8 cellular contexts compared by ENCODE assay signal in the genomic region with DNA sequence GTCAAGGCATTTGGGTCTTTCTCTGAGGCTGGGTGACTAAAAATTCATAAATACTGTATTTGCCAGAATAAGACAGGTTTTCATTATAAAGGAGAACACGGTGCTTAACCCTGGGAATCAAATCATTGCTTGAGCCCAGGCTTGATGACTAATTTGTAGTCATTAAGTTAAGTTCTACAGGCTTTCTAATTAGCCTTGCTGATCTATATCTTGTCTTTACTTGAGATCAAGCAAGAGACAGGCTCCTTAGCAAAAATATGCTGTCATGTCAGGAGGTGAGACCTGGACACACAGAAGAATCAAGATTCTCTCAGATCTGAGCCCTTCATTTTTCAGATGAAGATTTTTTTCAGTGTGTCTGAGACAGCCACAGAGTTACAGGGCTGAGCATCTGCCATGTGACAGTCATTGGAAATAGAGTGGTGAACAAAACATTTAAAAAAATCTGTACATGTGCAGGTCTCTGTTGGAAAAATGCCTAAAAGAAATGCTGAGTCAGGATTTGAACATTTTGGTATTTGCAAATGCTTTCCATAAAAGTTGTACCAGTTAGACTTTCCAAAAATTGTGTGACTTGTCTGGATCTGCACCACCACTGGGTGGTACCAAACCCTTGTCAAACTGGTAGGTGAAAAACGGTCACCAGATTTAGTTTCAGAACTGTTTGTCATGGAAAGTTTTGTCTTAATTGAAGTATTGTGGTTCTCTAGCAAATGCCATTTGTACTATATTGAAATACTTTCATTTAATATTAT. TPM values are rescaled to one million over a fixed set of nuclear protein-coding genes. Genes with fewer than 3 reads are reported as not detected.
DNase-seq lines count a peak whose midpoint lies in the region; ATAC-seq and TF ChIP-seq lines count a peak whose summit lies in the region.
"Had no signal": no experiment of that assay in that cellular context is flagged by ENCODE, and none has a peak within 500 bp of the region (broad histone marks: within the 10 kb centered on the region; RNA-seq: fewer than 3 reads in every experiment).

No MANE protein-coding gene starts in this region.

- peak overlapping the region in 9 of 59 donors; percentile 1 to 51 (median 38) for H3K27ac ChIP-seq in dorsolateral prefrontal cortex
- H3K27ac ChIP-seq: neutrophil had no signal

- H3K36me3 Mint-ChIP-seq in activated naive CD4-positive, alpha-beta T cell treated with anti-CD3 and anti-CD28 coated beads, Interleukin-2, amount 10 ng/mL, durations not matched to agents 7 days and 5 days: peaks cover 38% of the 10 kb centered on the region
- peaks cover 40% of the 10 kb centered on the region for H3K36me3 Mint-ChIP-seq in osteocyte (ENCODE audit: unreplicated experiment)

- peak overlapping the region; percentile 55 for H3K27ac Mint-ChIP-seq in activated naive CD4-positive, alpha-beta T cell treated with anti-CD3 and anti-CD28 coated beads, Interleukin-2, amount 10 ng/mL, durations not matched to agents 7 days and 5 days
- no peak overlapping the region for H3K27ac Mint-ChIP-seq in osteocyte (ENCODE audit: unreplicated experiment)

- TF ChIP-seq CTCF in osteocyte (IDR thresholded peaks at IDR 0.05) (peak; percentile 32), dorsolateral prefrontal cortex (IDR thresholded peaks at IDR 0.05 in 54 of 56, conservative IDR thresholded peaks at IDR 0.05 in 2 of 56; ENCODE audit: low read depth in 1 of 56, partially characterized antibody in 56 of 56) (peak in 8 of 56 donors; percentile 6 to 30 (median 12))

- CTCF ChIA-PET in activated naive CD4-positive, alpha-beta T cell treated with anti-CD3 and anti-CD28 coated beads, Interleukin-2, amount 10 ng/mL, durations not matched to agents 7 days and 5 days (lab: Charles Lee): no interaction called here

- intact Hi-C loops in dorsolateral prefrontal cortex (cut with DNase I): no loop called here

- no peak overlapping the region for H3K4me3 ChIP-seq in dorsolateral prefrontal cortex

- no peak overlapping the region for H3K4me3 Mint-ChIP-seq in activated naive CD4-positive, alpha-beta T cell treated with anti-CD3 and anti-CD28 coated beads, Interleukin-2, amount 10 ng/mL, durations not matched to agents 7 days and 5 days
- H3K4me3 Mint-ChIP-seq in osteocyte (ENCODE audit: unreplicated experiment): no peak overlapping the region

- ATAC-seq in GM18498 (IDR thresholded peaks at IDR 0.05; ENCODE audit: unreplicated experiment) (peak; percentile 66), HG03135 (IDR thresholded peaks at IDR 0.05; ENCODE audit: unreplicated experiment) (peak; percentile 55)

- no peaks in the 10 kb centered on the region for H3K9me3 Mint-ChIP-seq in activated naive CD4-positive, alpha-beta T cell treated with anti-CD3 and anti-CD28 coated beads, Interleukin-2, amount 10 ng/mL, durations not matched to agents 7 days and 5 days
- H3K9me3 Mint-ChIP-seq in osteocyte (ENCODE audit: unreplicated experiment): no peaks in the 10 kb centered on the region

- no peaks in the 10 kb centered on the region for H3K27me3 Mint-ChIP-seq in activated naive CD4-positive, alpha-beta T cell treated with anti-CD3 and anti-CD28 coated beads, Interleukin-2, amount 10 ng/mL, durations not matched to agents 7 days and 5 days
- H3K27me3 Mint-ChIP-seq in osteocyte (ENCODE audit: unreplicated experiment): no peaks in the 10 kb centered on the region

- DNase-seq in activated naive CD4-positive, alpha-beta T cell treated with anti-CD3 and anti-CD28 coated beads, Interleukin-2, amount 10 ng/mL, durations not matched to agents 7 days and 5 days: peak; percentile 32
- DNase-seq in osteocyte (ENCODE audit: extremely low spot score, unreplicated experiment) (no peak), dorsolateral prefrontal cortex (no peak), GF-D8 (lab: John Stamatoyannopoulos, UW) (no peak)
- DNase-seq in NK-92 treated with Interleukin-12 subunit alpha and Interleukin-12 subunit beta, amount 100 ng/mL, for 24 hours (lab: John Stamatoyannopoulos, UW): no peak

- H3K4me1 Mint-ChIP-seq in activated naive CD4-positive, alpha-beta T cell treated with anti-CD3 and anti-CD28 coated beads, Interleukin-2, amount 10 ng/mL, durations not matched to agents 7 days and 5 days: peaks cover 4% of the 10 kb centered on the region
- peaks cover 2% of the 10 kb centered on the region for H3K4me1 Mint-ChIP-seq in osteocyte (ENCODE audit: unreplicated experiment)

- no peaks in the 10 kb centered on the region for H3K27me3 ChIP-seq in dorsolateral prefrontal cortex
- H3K27me3 ChIP-seq: neutrophil had no signal

RNA-seq across cellular contexts. Expression of gene ACAT1, which starts 14.7 kb away (rescaled TPM):
- total RNA-seq in osteocyte (54.0 and 55.6 TPM in 2 replicates), dorsolateral prefrontal cortex (10 to 100 TPM; 44.7 to 96.1 (median 72.4) TPM)
